Comparison of ENCODE assay signal across 1 cellular context in the genomic region with DNA sequence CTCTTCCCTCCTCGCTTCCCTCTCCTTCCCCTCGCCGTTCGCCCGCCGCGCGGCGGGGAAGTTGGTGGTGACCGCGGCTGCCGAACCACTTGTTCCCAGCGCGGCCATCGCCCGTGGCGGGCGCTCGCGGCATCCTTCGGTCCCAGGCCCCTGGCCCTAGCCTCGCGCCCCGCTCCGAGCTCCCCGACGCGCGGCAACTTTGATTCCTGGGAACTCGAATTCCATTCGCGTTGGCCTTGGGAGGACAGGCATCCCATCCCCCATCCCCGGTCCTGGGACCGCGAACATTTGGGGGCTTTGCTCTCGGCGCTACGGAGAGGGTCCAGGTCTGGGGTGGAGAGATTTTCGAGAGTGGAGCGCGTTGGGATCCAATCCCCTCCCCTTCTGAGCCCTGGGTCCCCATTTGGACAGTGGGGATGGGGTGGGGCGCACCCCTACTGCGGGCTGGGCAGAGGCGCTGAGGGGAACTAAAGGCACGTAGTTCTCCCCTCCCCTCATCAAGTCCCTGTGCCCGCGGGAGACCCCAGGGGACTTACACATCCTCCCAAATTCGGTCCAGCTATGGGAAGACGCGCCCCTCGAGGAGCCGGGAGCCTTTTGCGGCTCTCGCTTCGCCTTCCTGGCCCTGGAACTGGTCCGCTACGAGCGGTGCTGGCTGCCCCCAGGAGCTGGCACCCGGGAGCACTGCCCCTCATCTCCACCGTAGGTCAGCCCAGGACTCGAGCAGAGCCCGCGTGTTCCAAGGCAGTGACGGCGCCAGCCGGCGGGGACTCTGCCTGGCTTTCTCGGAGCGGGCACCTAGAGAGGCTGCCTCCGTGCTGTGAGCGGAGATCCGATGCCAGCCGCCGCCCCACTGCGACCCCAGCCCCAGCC.
A peak's percentile ranks its signal among the peaks of the same experiment; 100 is the strongest.
TF ChIP-seq lines count a peak whose summit lies in the region.

No MANE protein-coding gene starts in this region.

TF ChIP-seq in GM23338, 12 proteins besides CTCF, POLR2A, EP300 and RAD21 (continued from another document):
- TF ChIP-seq, protein P1, sequence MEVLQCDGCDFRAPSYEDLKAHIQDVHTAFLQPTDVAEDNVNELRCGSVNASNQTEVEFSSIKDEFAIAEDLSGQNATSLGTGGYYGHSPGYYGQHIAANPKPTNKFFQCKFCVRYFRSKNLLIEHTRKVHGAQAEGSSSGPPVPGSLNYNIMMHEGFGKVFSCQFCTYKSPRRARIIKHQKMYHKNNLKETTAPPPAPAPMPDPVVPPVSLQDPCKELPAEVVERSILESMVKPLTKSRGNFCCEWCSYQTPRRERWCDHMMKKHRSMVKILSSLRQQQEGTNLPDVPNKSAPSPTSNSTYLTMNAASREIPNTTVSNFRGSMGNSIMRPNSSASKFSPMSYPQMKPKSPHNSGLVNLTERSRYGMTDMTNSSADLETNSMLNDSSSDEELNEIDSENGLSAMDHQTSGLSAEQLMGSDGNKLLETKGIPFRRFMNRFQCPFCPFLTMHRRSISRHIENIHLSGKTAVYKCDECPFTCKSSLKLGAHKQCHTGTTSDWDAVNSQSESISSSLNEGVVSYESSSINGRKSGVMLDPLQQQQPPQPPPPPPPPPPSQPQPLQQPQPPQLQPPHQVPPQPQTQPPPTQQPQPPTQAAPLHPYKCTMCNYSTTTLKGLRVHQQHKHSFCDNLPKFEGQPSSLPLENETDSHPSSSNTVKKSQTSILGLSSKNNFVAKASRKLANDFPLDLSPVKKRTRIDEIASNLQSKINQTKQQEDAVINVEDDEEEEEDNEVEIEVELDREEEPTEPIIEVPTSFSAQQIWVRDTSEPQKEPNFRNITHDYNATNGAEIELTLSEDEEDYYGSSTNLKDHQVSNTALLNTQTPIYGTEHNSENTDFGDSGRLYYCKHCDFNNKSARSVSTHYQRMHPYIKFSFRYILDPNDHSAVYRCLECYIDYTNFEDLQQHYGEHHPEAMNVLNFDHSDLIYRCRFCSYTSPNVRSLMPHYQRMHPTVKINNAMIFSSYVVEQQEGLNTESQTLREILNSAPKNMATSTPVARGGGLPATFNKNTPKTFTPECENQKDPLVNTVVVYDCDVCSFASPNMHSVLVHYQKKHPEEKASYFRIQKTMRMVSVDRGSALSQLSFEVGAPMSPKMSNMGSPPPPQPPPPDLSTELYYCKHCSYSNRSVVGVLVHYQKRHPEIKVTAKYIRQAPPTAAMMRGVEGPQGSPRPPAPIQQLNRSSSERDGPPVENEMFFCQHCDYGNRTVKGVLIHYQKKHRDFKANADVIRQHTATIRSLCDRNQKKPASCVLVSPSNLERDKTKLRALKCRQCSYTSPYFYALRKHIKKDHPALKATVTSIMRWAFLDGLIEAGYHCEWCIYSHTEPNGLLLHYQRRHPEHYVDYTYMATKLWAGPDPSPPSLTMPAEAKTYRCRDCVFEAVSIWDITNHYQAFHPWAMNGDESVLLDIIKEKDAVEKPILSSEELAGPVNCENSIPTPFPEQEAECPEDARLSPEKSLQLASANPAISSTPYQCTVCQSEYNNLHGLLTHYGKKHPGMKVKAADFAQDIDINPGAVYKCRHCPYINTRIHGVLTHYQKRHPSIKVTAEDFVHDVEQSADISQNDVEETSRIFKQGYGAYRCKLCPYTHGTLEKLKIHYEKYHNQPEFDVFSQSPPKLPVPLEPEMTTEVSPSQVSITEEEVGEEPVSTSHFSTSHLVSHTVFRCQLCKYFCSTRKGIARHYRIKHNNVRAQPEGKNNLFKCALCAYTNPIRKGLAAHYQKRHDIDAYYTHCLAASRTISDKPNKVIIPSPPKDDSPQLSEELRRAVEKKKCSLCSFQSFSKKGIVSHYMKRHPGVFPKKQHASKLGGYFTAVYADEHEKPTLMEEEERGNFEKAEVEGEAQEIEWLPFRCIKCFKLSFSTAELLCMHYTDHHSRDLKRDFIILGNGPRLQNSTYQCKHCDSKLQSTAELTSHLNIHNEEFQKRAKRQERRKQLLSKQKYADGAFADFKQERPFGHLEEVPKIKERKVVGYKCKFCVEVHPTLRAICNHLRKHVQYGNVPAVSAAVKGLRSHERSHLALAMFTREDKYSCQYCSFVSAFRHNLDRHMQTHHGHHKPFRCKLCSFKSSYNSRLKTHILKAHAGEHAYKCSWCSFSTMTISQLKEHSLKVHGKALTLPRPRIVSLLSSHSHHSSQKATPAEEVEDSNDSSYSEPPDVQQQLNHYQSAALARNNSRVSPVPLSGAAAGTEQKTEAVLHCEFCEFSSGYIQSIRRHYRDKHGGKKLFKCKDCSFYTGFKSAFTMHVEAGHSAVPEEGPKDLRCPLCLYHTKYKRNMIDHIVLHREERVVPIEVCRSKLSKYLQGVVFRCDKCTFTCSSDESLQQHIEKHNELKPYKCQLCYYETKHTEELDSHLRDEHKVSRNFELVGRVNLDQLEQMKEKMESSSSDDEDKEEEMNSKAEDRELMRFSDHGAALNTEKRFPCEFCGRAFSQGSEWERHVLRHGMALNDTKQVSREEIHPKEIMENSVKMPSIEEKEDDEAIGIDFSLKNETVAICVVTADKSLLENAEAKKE (CRISPR knock-in tag; IDR thresholded peaks at IDR 0.05) = no peak
- TF ChIP-seq EZH2 (IDR thresholded peaks at IDR 0.05; ENCODE audit: low read depth, unreplicated experiment) = peak; percentile 42
- no peak for TF ChIP-seq POLR2AphosphoS5 (IDR thresholded peaks at IDR 0.05; ENCODE audit: low read depth)
